ENCODE assay signal across 16 cellular contexts in the genomic region with DNA sequence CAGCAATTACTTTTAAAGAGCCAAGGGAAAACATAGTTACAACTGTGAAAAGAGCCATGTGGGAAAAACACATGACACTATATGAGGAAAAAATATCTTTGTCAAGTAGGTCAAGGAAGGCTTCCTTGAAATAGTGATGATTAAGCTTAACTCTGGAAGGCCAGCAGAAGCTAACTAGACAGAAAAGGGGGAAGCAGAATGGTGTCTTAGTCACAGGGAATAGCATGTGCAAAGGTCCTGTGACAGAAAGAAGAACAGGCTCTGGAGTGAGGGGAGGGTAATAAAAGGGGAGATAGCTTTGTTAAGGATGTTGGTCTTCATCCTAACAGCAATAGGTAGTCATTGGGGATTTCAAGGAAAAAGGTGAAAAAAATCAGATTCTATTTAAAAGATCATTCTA.
A peak's percentile ranks its signal among the peaks of the same experiment; 100 is the strongest.
DNase-seq lines count a peak whose midpoint lies in the region; ATAC-seq and TF ChIP-seq lines count a peak whose summit lies in the region.
"Had no signal": no experiment of that assay in that cellular context is flagged by ENCODE, and none has a peak within 500 bp of the region (broad histone marks: within the 10 kb centered on the region; RNA-seq: fewer than 3 reads in every experiment).

No MANE protein-coding gene starts in this region.

- CTCF ChIA-PET in activated CD4-positive, alpha-beta T cell treated with anti-CD3 and anti-CD28 coated beads for 36 hours (lab: Charles Lee): interaction anchor here (0.6 to 1.6 kb wide), 6 partner anchors 17 to 61 kb away, joined by 3 to 4 read pairs (median 3); no protein-coding TSS in a partner anchor
- CTCF ChIA-PET in CD8-positive, alpha-beta T cell (lab: Charles Lee): interaction anchor here (0.9 to 2.4 kb wide), 3 partner anchors 47 to 64 kb away, joined by 3 to 13 read pairs (median 6); a partner anchor contains a TSS
- CTCF ChIA-PET in naive thymus-derived CD4-positive, alpha-beta T cell (lab: Charles Lee): interaction anchor here (0.7 to 3.1 kb wide), 3 partner anchors 31 to 75 kb away, joined by 3 to 11 read pairs (median 3); no protein-coding TSS in a partner anchor

- H3K4me3 ChIP-seq in CD8-positive, alpha-beta T cell (ENCODE audit: low read depth, low read length): no peak overlapping the region
- H3K4me3 ChIP-seq in naive thymus-derived CD4-positive, alpha-beta T cell (ENCODE audit: low read length): no peak overlapping the region
- H3K4me3 ChIP-seq: tibial artery had no signal

- POLR2A ChIA-PET in activated CD4-positive, alpha-beta T cell treated with anti-CD3 and anti-CD28 coated beads for 36 hours (lab: Charles Lee): interaction anchor here (0.6 kb wide), 1 partner anchor 31 kb away, joined by 5 read pairs; no protein-coding TSS in a partner anchor
- POLR2A ChIA-PET in CD8-positive, alpha-beta T cell (lab: Charles Lee): interaction anchor here (0.9 to 1.1 kb wide), 5 partner anchors 9 to 46 kb away, joined by 3 read pairs; no protein-coding TSS in a partner anchor
- POLR2A ChIA-PET in naive thymus-derived CD4-positive, alpha-beta T cell (lab: Charles Lee): interaction anchor here (1.0 to 2.1 kb wide), 6 partner anchors 11 to 47 kb away, joined by 3 to 9 read pairs (median 5); no protein-coding TSS in a partner anchor

- no peak for DNase-seq in activated CD4-positive, alpha-beta T cell treated with anti-CD3 and anti-CD28 coated beads for 36 hours
- no peak for DNase-seq in activated CD4-positive, alpha-beta T cell treated with anti-CD3 and anti-CD28 coated beads, Interleukin-2, amount 50 U/mL, for 48 hours
- no peak for DNase-seq in CD8-positive, alpha-beta T cell
- DNase-seq in central memory CD8-positive, alpha-beta T cell (ENCODE audit: low spot score in 2 of 2): no peak
- DNase-seq in naive thymus-derived CD4-positive, alpha-beta T cell: no peak
- DNase-seq in RKO (ENCODE audit: low spot score) (no peak), NCI-H1105 (lab: John Stamatoyannopoulos, UW) (no peak)
- DNase-seq: activated CD8-positive, alpha-beta memory T cell treated with anti-CD3 and anti-CD28 coated beads, Interleukin-2, amount 50 U/mL, for 4 hours; effector CD4-positive, alpha-beta T cell; NCI-H1048; stimulated activated CD4-positive, alpha-beta T cell treated with anti-CD3 and anti-CD28 coated beads, Interleukin-4, amount 100 ng/mL, for 24 hours; stimulated activated CD8-positive, alpha-beta memory T cell treated with anti-CD3 and anti-CD28 coated beads, Interleukin-4, amount 100 ng/mL, for 48 hours; tibial artery had no signal

- intact Hi-C loops in activated CD4-positive, alpha-beta T cell treated with anti-CD3 and anti-CD28 coated beads for 36 hours (cut with DNase I, micrococcal nuclease): no loop called here
- intact Hi-C loops in CD8-positive, alpha-beta T cell (cut with DNase I, micrococcal nuclease): no loop called here
- intact Hi-C loops in naive thymus-derived CD4-positive, alpha-beta T cell (cut with micrococcal nuclease): loop anchor here in 1 of 2 donors (2.0 kb wide), 1 partner anchor 30 kb away; no protein-coding TSS in a partner anchor

- H3K4me1 Mint-ChIP-seq in activated CD4-positive, alpha-beta T cell treated with anti-CD3 and anti-CD28 coated beads for 36 hours: peaks cover 59% of the 10 kb centered on the region
- peaks cover 72% of the 10 kb centered on the region for H3K4me1 Mint-ChIP-seq in CD8-positive, alpha-beta T cell (ENCODE audit: low read depth)
- H3K4me1 Mint-ChIP-seq in central memory CD8-positive, alpha-beta T cell: peaks cover 63% of the 10 kb centered on the region
- H3K4me1 Mint-ChIP-seq in naive thymus-derived CD4-positive, alpha-beta T cell: peaks cover 50 to 73% (median 66%) of the 10 kb centered on the region in 7 donors

- H3K9me3 Mint-ChIP-seq in activated CD4-positive, alpha-beta T cell treated with anti-CD3 and anti-CD28 coated beads for 36 hours (ENCODE audit: low read depth): no peaks in the 10 kb centered on the region
- peaks cover 3% of the 10 kb centered on the region for H3K9me3 Mint-ChIP-seq in CD8-positive, alpha-beta T cell
- H3K9me3 Mint-ChIP-seq in central memory CD8-positive, alpha-beta T cell: no peaks in the 10 kb centered on the region
- peaks cover 0 to 5% (median 0%) of the 10 kb centered on the region in 11 donors for H3K9me3 Mint-ChIP-seq in naive thymus-derived CD4-positive, alpha-beta T cell

- peaks cover 45% of the 10 kb centered on the region for H3K4me1 ChIP-seq in CD8-positive, alpha-beta T cell (ENCODE audit: insufficient read depth, low read length)
- H3K4me1 ChIP-seq in naive thymus-derived CD4-positive, alpha-beta T cell (ENCODE audit: control insufficient read depth in 2 of 2, insufficient read depth in 2 of 2, low read length in 2 of 2): peaks cover 43 to 47% of the 10 kb centered on the region in 2 donors
- H3K4me1 ChIP-seq: tibial artery had no signal

- no peaks in the 10 kb centered on the region for H3K27me3 ChIP-seq in CD8-positive, alpha-beta T cell (ENCODE audit: insufficient read depth, low read length)
- no peaks in the 10 kb centered on the region for H3K27me3 ChIP-seq in naive thymus-derived CD4-positive, alpha-beta T cell (ENCODE audit: control insufficient read depth in 2 of 2, insufficient read depth in 2 of 2, low read length in 2 of 2)
- H3K27me3 ChIP-seq: tibial artery had no signal

- no peaks in the 10 kb centered on the region for H3K27me3 Mint-ChIP-seq in activated CD4-positive, alpha-beta T cell treated with anti-CD3 and anti-CD28 coated beads for 36 hours
- H3K27me3 Mint-ChIP-seq in CD8-positive, alpha-beta T cell (ENCODE audit: low read depth): no peaks in the 10 kb centered on the region
- H3K27me3 Mint-ChIP-seq in central memory CD8-positive, alpha-beta T cell: no peaks in the 10 kb centered on the region
- no peaks in the 10 kb centered on the region for H3K27me3 Mint-ChIP-seq in naive thymus-derived CD4-positive, alpha-beta T cell

- H3K9me3 ChIP-seq in CD8-positive, alpha-beta T cell (ENCODE audit: low read length): no peaks in the 10 kb centered on the region
- H3K9me3 ChIP-seq in naive thymus-derived CD4-positive, alpha-beta T cell (ENCODE audit: control insufficient read depth in 2 of 3, low read length in 3 of 3): no peaks in the 10 kb centered on the region
- H3K9me3 ChIP-seq: tibial artery had no signal

- H3K36me3 Mint-ChIP-seq in activated CD4-positive, alpha-beta T cell treated with anti-CD3 and anti-CD28 coated beads for 36 hours (ENCODE audit: low read depth): peaks cover 61% of the 10 kb centered on the region
- peaks cover 75% of the 10 kb centered on the region for H3K36me3 Mint-ChIP-seq in CD8-positive, alpha-beta T cell
- peaks cover 70% of the 10 kb centered on the region for H3K36me3 Mint-ChIP-seq in central memory CD8-positive, alpha-beta T cell (ENCODE audit: insufficient read depth)
- peaks cover 26 to 61% (median 46%) of the 10 kb centered on the region in 5 donors for H3K36me3 Mint-ChIP-seq in naive thymus-derived CD4-positive, alpha-beta T cell

- peaks cover 46% of the 10 kb centered on the region for H3K36me3 ChIP-seq in CD8-positive, alpha-beta T cell (ENCODE audit: insufficient read depth, low read length)
- peaks cover 17 to 47% (median 18%) of the 10 kb centered on the region in 3 experiments for H3K36me3 ChIP-seq in naive thymus-derived CD4-positive, alpha-beta T cell (ENCODE audit: control insufficient read depth in 2 of 3, insufficient read depth in 3 of 3, low read length in 3 of 3)
- H3K36me3 ChIP-seq: tibial artery had no signal

- H3K27ac ChIP-seq in CD8-positive, alpha-beta T cell (ENCODE audit: low read depth, low read length): no peak overlapping the region
- no peak overlapping the region for H3K27ac ChIP-seq in naive thymus-derived CD4-positive, alpha-beta T cell (ENCODE audit: low read depth, low read length)
- H3K27ac ChIP-seq: C4-2B, tibial artery had no signal

- no peak for ATAC-seq in activated CD4-positive, alpha-beta T cell treated with anti-CD3 and anti-CD28 coated beads for 36 hours
- no peak for ATAC-seq in CD8-positive, alpha-beta T cell
- ATAC-seq in central memory CD8-positive, alpha-beta T cell (replicated peaks; ENCODE audit: extremely low read depth, poor library complexity, severe bottlenecking): no peak
- ATAC-seq in naive thymus-derived CD4-positive, alpha-beta T cell: no peak
- no peak for ATAC-seq in GM18909 (IDR thresholded peaks at IDR 0.05; ENCODE audit: poor library complexity, unreplicated experiment)
- ATAC-seq: Panc1 had no signal

- H3K4me3 Mint-ChIP-seq in activated CD4-positive, alpha-beta T cell treated with anti-CD3 and anti-CD28 coated beads for 36 hours: no peak overlapping the region
- H3K4me3 Mint-ChIP-seq in CD8-positive, alpha-beta T cell: no peak overlapping the region
- no peak overlapping the region for H3K4me3 Mint-ChIP-seq in central memory CD8-positive, alpha-beta T cell
- H3K4me3 Mint-ChIP-seq in naive thymus-derived CD4-positive, alpha-beta T cell: peak overlapping the region in 2 of 10 donors; percentile 44 to 61

- peak overlapping the region; percentile 58 for H3K27ac Mint-ChIP-seq in activated CD4-positive, alpha-beta T cell treated with anti-CD3 and anti-CD28 coated beads for 36 hours
- H3K27ac Mint-ChIP-seq in CD8-positive, alpha-beta T cell: peak overlapping the region; percentile 90
- peak overlapping the region; percentile 83 for H3K27ac Mint-ChIP-seq in central memory CD8-positive, alpha-beta T cell (ENCODE audit: low read depth)
- peak overlapping the region; percentile 30 to 92 (median 88) for H3K27ac Mint-ChIP-seq in naive thymus-derived CD4-positive, alpha-beta T cell

- no peak for TF ChIP-seq CTCF in CD8-positive, alpha-beta T cell (IDR thresholded peaks at IDR 0.05)
